Comparison of ENCODE assay signal across 8 cellular contexts in the genomic region with DNA sequence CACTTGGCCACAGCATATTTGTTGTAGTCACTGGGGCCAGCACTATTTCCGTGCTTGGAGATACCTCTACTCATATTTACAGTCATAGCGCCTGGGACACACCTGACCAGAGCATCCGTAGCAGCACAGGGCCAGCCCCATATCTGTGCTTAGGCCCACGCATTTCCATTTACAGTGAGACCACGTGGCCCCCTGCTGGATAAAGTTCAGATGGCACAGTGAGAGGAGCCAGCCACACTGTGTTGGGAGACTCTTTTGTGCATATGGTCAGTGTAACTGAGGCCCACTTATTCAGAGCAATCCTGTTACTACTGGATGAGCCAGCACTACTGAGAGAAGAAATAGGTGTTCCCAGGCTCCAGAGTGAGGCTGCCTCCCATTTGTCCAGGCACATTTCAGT.
DNase-seq lines count a peak whose midpoint lies in the region; ATAC-seq, FAIRE-seq and TF ChIP-seq lines count a peak whose summit lies in the region.

No MANE protein-coding gene starts in this region.

- TF ChIP-seq CTCF in OCI-LY3 (IDR thresholded peaks at IDR 0.05; ENCODE audit: low read depth, low read length) (peak; percentile 56), bronchial epithelial cell (IDR thresholded peaks at IDR 0.05; ENCODE audit: insufficient read depth, low read length, severe bottlenecking) (peak; percentile 61)

- H3K4me1 ChIP-seq in OCI-LY3 (ENCODE audit: low read length) = peaks cover 18% of the 10 kb centered on the region

- FAIRE-seq in bronchial epithelial cell (lab: Jason Lieb, UNC) (no peak), urothelium cell line (lab: Jason Lieb, UNC) (peak; percentile 88)

- no peak overlapping the region for H3K27ac ChIP-seq in OCI-LY3 (ENCODE audit: low read length)

- DNase-seq in ELF-1 (ENCODE audit: low read depth, low spot score) (peak; percentile 61), bronchial epithelial cell (ENCODE audit: low read depth) (peak; percentile 25), medulla oblongata (ENCODE audit: extremely low spot score) (peak; percentile 55), urothelium cell line (ENCODE audit: low spot score) (peak; percentile 65), KG1 (lab: John Stamatoyannopoulos, UW) (no peak)

- H2AFZ ChIP-seq in OCI-LY3 (ENCODE audit: low read depth, low read length) = peak overlapping the region; percentile 69; the same call in 1 of the 2 replicates

- no peak overlapping the region for H3K9ac ChIP-seq in OCI-LY3 (ENCODE audit: low read length)

- H3K79me2 ChIP-seq in OCI-LY3 (ENCODE audit: low read length) = no peaks in the 10 kb centered on the region

- H3K4me2 ChIP-seq in OCI-LY3 (ENCODE audit: low read length) = no peak overlapping the region

- no peaks in the 10 kb centered on the region for H3K36me3 ChIP-seq in OCI-LY3 (replicated peaks; ENCODE audit: low read depth, low read length)
- H3K36me3 ChIP-seq in bronchial epithelial cell (ENCODE audit: control insufficient read depth, insufficient read depth, low read length) = no peaks in the 10 kb centered on the region

- no peaks in the 10 kb centered on the region for H3K27me3 ChIP-seq in OCI-LY3 (ENCODE audit: low read depth, low read length)
- H3K27me3 ChIP-seq in bronchial epithelial cell (ENCODE audit: control insufficient read depth, insufficient read depth, low read length) = no peaks in the 10 kb centered on the region

- no peaks in the 10 kb centered on the region for H4K20me1 ChIP-seq in OCI-LY3 (ENCODE audit: insufficient read depth, low read length)

- no peaks in the 10 kb centered on the region for H3K9me3 ChIP-seq in OCI-LY3 (ENCODE audit: insufficient read depth, low read length)

- H3K4me3 ChIP-seq in OCI-LY3 (ENCODE audit: low read length) (no peak overlapping the region), bronchial epithelial cell (ENCODE audit: low read depth, low read length) (no peak overlapping the region)

- ATAC-seq in GM19043 (IDR thresholded peaks at IDR 0.05; ENCODE audit: low read depth, unreplicated experiment) = peak; percentile 90
- ATAC-seq in HG03095 (IDR thresholded peaks at IDR 0.05; ENCODE audit: unreplicated experiment) = peak; percentile 93
